ENCODE assay signal across 1 cellular context in genomic region chr5:167982-168660, GRCh38.
TF ChIP-seq lines count a peak whose summit lies in the region.

No MANE protein-coding gene starts in this region.

TF ChIP-seq in IMR-90, 13 proteins besides CTCF, POLR2A, EP300 and RAD21 (continued from another document):
- TF ChIP-seq FOS (IDR thresholded peaks at IDR 0.05; ENCODE audit: low read depth, low read length) (peak; percentile 88), ELK1 (IDR thresholded peaks at IDR 0.05; ENCODE audit: borderline replicate concordance, low read depth, low read length) (no peak)
